In genomic region chr21:39552856-39553255, GRCh38 we compare ENCODE assay signal across 40 cellular contexts. TPM values are rescaled to one million over a fixed set of nuclear protein-coding genes. Genes with fewer than 3 reads are reported as not detected.
"Had no signal": no experiment of that assay in that cellular context is flagged by ENCODE, and none has a peak within 500 bp of the region (broad histone marks: within the 10 kb centered on the region; RNA-seq: fewer than 3 reads in every experiment).

No MANE protein-coding gene starts in this region.

- H3K4me3 ChIP-seq: adrenal gland, ascending aorta, body of pancreas, breast epithelium, cardiac muscle cell had no signal

- ATAC-seq: activated naive CD4-positive, alpha-beta T cell treated with anti-CD3 and anti-CD28 coated beads, Interleukin-2, amount 50 U/mL, for 72 hours; activated naive CD8-positive, alpha-beta T cell treated with anti-CD3 and anti-CD28 coated beads, Interleukin-2, amount 50 U/mL, for 24 hours; activated T-cell treated with anti-CD3 and anti-CD28 coated beads, Interleukin-2, amount 50 U/mL, for 4 hours; activated T-cell treated with anti-CD3 and anti-CD28 coated beads, Interleukin-2, amount 50 U/mL, for 72 hours; activated T-helper 17 cell treated with anti-CD3 and anti-CD28 coated beads, Interleukin-2, amount 50 U/mL, for 72 hours; body of pancreas had no signal

- H3K27me3 Mint-ChIP-seq: activated naive CD4-positive, alpha-beta T cell treated with anti-CD3 and anti-CD28 coated beads, Interleukin-2, amount 10 ng/mL, durations not matched to agents 7 days and 5 days had no signal

- H3K27me3 ChIP-seq: adrenal gland, ascending aorta, body of pancreas, brain microvascular endothelial cell, breast epithelium, cardiac muscle cell had no signal

- H3K27ac Mint-ChIP-seq: activated naive CD4-positive, alpha-beta T cell treated with anti-CD3 and anti-CD28 coated beads for 36 hours; activated naive CD4-positive, alpha-beta T cell treated with anti-CD3 and anti-CD28 coated beads, Interleukin-2, amount 10 ng/mL, durations not matched to agents 7 days and 5 days; activated naive CD4-positive, alpha-beta T cell treated with anti-CD3 and anti-CD28 coated beads, Interleukin-2, amount 50 U/mL, for 24 hours; activated naive CD4-positive, alpha-beta T cell treated with anti-CD3 and anti-CD28 coated beads, Interleukin-2, amount 50 U/mL, for 72 hours; activated naive CD8-positive, alpha-beta T cell; activated naive CD8-positive, alpha-beta T cell treated with anti-CD3 and anti-CD28 coated beads for 36 hours; activated naive CD8-positive, alpha-beta T cell treated with anti-CD3 and anti-CD28 coated beads, Interleukin-2, amount 10 ng/mL, durations not matched to agents 7 days and 5 days; activated naive CD8-positive, alpha-beta T cell treated with anti-CD3 and anti-CD28 coated beads, Interleukin-2, amount 50 U/mL, for 24 hours; activated T-cell treated with anti-CD3 and anti-CD28 coated beads, Interleukin-2, amount 50 U/mL, for 24 hours; activated T-cell treated with anti-CD3 and anti-CD28 coated beads, Interleukin-2, amount 50 U/mL, for 72 hours; activated T-helper 1 cell treated with anti-CD3 and anti-CD28 coated beads, Interleukin-12 subunit alpha, Interleukin-12 subunit beta, Interleukin-2, Interleukin-4 antibody, amounts not matched to agents 30 ng/mL and 10 ng/mL and 1 ng/mL, durations not matched to agents 14 hours and 24 hours and 36 hours; activated T-helper 17 cell treated with anti-CD3 and anti-CD28 coated beads, Interleukin-2, amount 50 U/mL, for 72 hours; activated T-helper 2 cell treated with anti-CD3 and anti-CD28 coated beads, Interferon-gamma antibody, Interleukin-2, Interleukin-4, amounts not matched to agents 10 μg/mL and 5 μg/mL and 100 μg/mL, durations not matched to agents 14 hours and 24 hours and 36 hours had no signal

- H3K9me3 ChIP-seq: adrenal gland, ascending aorta, body of pancreas, breast epithelium had no signal

- H3K36me3 ChIP-seq: adrenal gland, ascending aorta, brain microvascular endothelial cell, breast epithelium, cardiac muscle cell had no signal

- H3K27ac ChIP-seq: adrenal gland, ascending aorta, body of pancreas, brain microvascular endothelial cell, breast epithelium, cardiac muscle cell had no signal

- H3K36me3 Mint-ChIP-seq: activated naive CD4-positive, alpha-beta T cell treated with anti-CD3 and anti-CD28 coated beads, Interleukin-2, amount 10 ng/mL, durations not matched to agents 7 days and 5 days; activated naive CD4-positive, alpha-beta T cell treated with anti-CD3 and anti-CD28 coated beads, Interleukin-2, amount 50 U/mL, for 24 hours; activated naive CD4-positive, alpha-beta T cell treated with anti-CD3 and anti-CD28 coated beads, Interleukin-2, amount 50 U/mL, for 72 hours; activated naive CD8-positive, alpha-beta T cell; activated naive CD8-positive, alpha-beta T cell treated with anti-CD3 and anti-CD28 coated beads for 36 hours; activated naive CD8-positive, alpha-beta T cell treated with anti-CD3 and anti-CD28 coated beads, Interleukin-2, amount 10 ng/mL, durations not matched to agents 7 days and 5 days had no signal

- H3K4me1 ChIP-seq: adrenal gland, ascending aorta, body of pancreas, breast epithelium had no signal

- H3K4me1 Mint-ChIP-seq: activated naive CD4-positive, alpha-beta T cell treated with anti-CD3 and anti-CD28 coated beads, Interleukin-2, amount 10 ng/mL, durations not matched to agents 7 days and 5 days; activated naive CD4-positive, alpha-beta T cell treated with anti-CD3 and anti-CD28 coated beads, Interleukin-2, amount 50 U/mL, for 24 hours; activated naive CD8-positive, alpha-beta T cell treated with anti-CD3 and anti-CD28 coated beads for 36 hours; activated naive CD8-positive, alpha-beta T cell treated with anti-CD3 and anti-CD28 coated beads, Interleukin-2, amount 10 ng/mL, durations not matched to agents 7 days and 5 days; activated naive CD8-positive, alpha-beta T cell treated with anti-CD3 and anti-CD28 coated beads, Interleukin-2, amount 50 U/mL, for 24 hours; activated T-helper 17 cell treated with anti-CD3 and anti-CD28 coated beads, Interleukin-2, amount 50 U/mL, for 72 hours; central memory CD8-positive, alpha-beta T cell had no signal

- FAIRE-seq: astrocyte, bronchial epithelial cell had no signal

- H3K4me3 Mint-ChIP-seq: activated naive CD4-positive, alpha-beta T cell treated with anti-CD3 and anti-CD28 coated beads for 36 hours; activated naive CD4-positive, alpha-beta T cell treated with anti-CD3 and anti-CD28 coated beads, Interleukin-2, amount 10 ng/mL, durations not matched to agents 7 days and 5 days; activated naive CD4-positive, alpha-beta T cell treated with anti-CD3 and anti-CD28 coated beads, Interleukin-2, amount 50 U/mL, for 24 hours; activated naive CD8-positive, alpha-beta T cell; activated naive CD8-positive, alpha-beta T cell treated with anti-CD3 and anti-CD28 coated beads for 36 hours; activated naive CD8-positive, alpha-beta T cell treated with anti-CD3 and anti-CD28 coated beads, Interleukin-2, amount 10 ng/mL, durations not matched to agents 7 days and 5 days; activated naive CD8-positive, alpha-beta T cell treated with anti-CD3 and anti-CD28 coated beads, Interleukin-2, amount 50 U/mL, for 24 hours; activated T-cell treated with anti-CD3 and anti-CD28 coated beads, Interleukin-2, amount 50 U/mL, for 24 hours; activated T-cell treated with anti-CD3 and anti-CD28 coated beads, Interleukin-2, amount 50 U/mL, for 4 hours; activated T-cell treated with anti-CD3 and anti-CD28 coated beads, Interleukin-2, amount 50 U/mL, for 72 hours; activated T-helper 1 cell treated with anti-CD3 and anti-CD28 coated beads, Interleukin-12 subunit alpha, Interleukin-12 subunit beta, Interleukin-2, Interleukin-4 antibody, amounts not matched to agents 30 ng/mL and 10 ng/mL and 1 ng/mL, durations not matched to agents 14 hours and 24 hours and 36 hours; activated T-helper 17 cell treated with anti-CD3 and anti-CD28 coated beads, Interleukin-2, amount 50 U/mL, for 72 hours; central memory CD8-positive, alpha-beta T cell had no signal

- H3K9me3 Mint-ChIP-seq: activated naive CD4-positive, alpha-beta T cell treated with anti-CD3 and anti-CD28 coated beads, Interleukin-2, amount 50 U/mL, for 24 hours; activated naive CD4-positive, alpha-beta T cell treated with anti-CD3 and anti-CD28 coated beads, Interleukin-2, amount 50 U/mL, for 72 hours; activated T-cell treated with anti-CD3 and anti-CD28 coated beads, Interleukin-2, amount 50 U/mL, for 24 hours; activated T-helper 1 cell treated with anti-CD3 and anti-CD28 coated beads, Interleukin-12 subunit alpha, Interleukin-12 subunit beta, Interleukin-2, Interleukin-4 antibody, amounts not matched to agents 30 ng/mL and 10 ng/mL and 1 ng/mL, durations not matched to agents 14 hours and 24 hours and 36 hours; activated T-helper 17 cell treated with anti-CD3 and anti-CD28 coated beads, Interleukin-2, amount 50 U/mL, for 72 hours; activated T-helper 2 cell treated with anti-CD3 and anti-CD28 coated beads, Interferon-gamma antibody, Interleukin-2, Interleukin-4, amounts not matched to agents 10 μg/mL and 5 μg/mL and 100 μg/mL, durations not matched to agents 14 hours and 24 hours and 36 hours; central memory CD8-positive, alpha-beta T cell had no signal

- DNase-seq: activated effector memory CD4-positive, alpha-beta T cell treated with anti-CD3 and anti-CD28 coated beads, Interleukin-2, amount 50 U/mL, for 16 hours; activated effector memory CD4-positive, alpha-beta T cell treated with Interleukin-2 at 50 U/mL for 16 hours; activated gamma-delta T cell; activated gamma-delta T cell treated with Interleukin-2 at 50 U/mL for 16 hours; activated naive CD4-positive, alpha-beta T cell; activated naive CD4-positive, alpha-beta T cell treated with anti-CD3 and anti-CD28 coated beads for 36 hours; activated naive CD4-positive, alpha-beta T cell treated with anti-CD3 and anti-CD28 coated beads, Interleukin-2, amount 10 ng/mL, durations not matched to agents 7 days and 5 days; activated naive CD4-positive, alpha-beta T cell treated with anti-CD3 and anti-CD28 coated beads, Interleukin-2, amount 50 U/mL, for 16 hours; activated naive CD4-positive, alpha-beta T cell treated with Interleukin-2 at 50 U/mL for 16 hours; activated naive CD8-positive, alpha-beta T cell treated with anti-CD3 and anti-CD28 coated beads for 36 hours; activated naive CD8-positive, alpha-beta T cell treated with anti-CD3 and anti-CD28 coated beads, Interleukin-2, amount 10 ng/mL, durations not matched to agents 7 days and 5 days; activated naive CD8-positive, alpha-beta T cell treated with anti-CD3 and anti-CD28 coated beads, Interleukin-2, amount 50 U/mL, for 24 hours; activated T-cell treated with anti-CD3 and anti-CD28 coated beads for 4 hours; activated T-cell treated with anti-CD3 and anti-CD28 coated beads, Interleukin-2, amount 50 U/mL, for 1 hour; activated T-cell treated with anti-CD3 and anti-CD28 coated beads, Interleukin-2, amount 50 U/mL, for 24 hours; activated T-cell treated with anti-CD3 and anti-CD28 coated beads, Interleukin-2, amount 50 U/mL, for 4 hours; activated T-cell treated with anti-CD3 and anti-CD28 coated beads, Interleukin-2, amount 50 U/mL, for 48 hours; activated T-cell treated with anti-CD3 and anti-CD28 coated beads, Interleukin-2, amount 50 U/mL, for 72 hours; adrenal gland; amniotic stem cell; amygdala; anterior cingulate cortex; aorta; body of pancreas; brain microvascular endothelial cell; caudate nucleus; central memory CD4-positive, alpha-beta T cell; cerebellar nuclear complex had no signal

RNA-seq across cellular contexts. Expression of gene B3GALT5, which starts 59.9 kb away (rescaled TPM):
- total RNA-seq: activated naive CD4-positive, alpha-beta T cell treated with anti-CD3 and anti-CD28 coated beads for 36 hours; activated naive CD8-positive, alpha-beta T cell treated with anti-CD3 and anti-CD28 coated beads for 36 hours; activated naive CD8-positive, alpha-beta T cell treated with anti-CD3 and anti-CD28 coated beads, Interleukin-2, amount 10 ng/mL, durations not matched to agents 7 days and 5 days; activated T-cell treated with anti-CD3 and anti-CD28 coated beads, Interleukin-2, amount 50 U/mL, for 72 hours; activated T-helper 1 cell treated with anti-CD3 and anti-CD28 coated beads, Interleukin-12 subunit alpha, Interleukin-12 subunit beta, Interleukin-2, Interleukin-4 antibody, amounts not matched to agents 30 ng/mL and 10 ng/mL and 1 ng/mL, durations not matched to agents 14 hours and 24 hours and 36 hours; activated T-helper 2 cell treated with anti-CD3 and anti-CD28 coated beads, Interferon-gamma antibody, Interleukin-2, Interleukin-4, amounts not matched to agents 10 μg/mL and 5 μg/mL and 100 μg/mL, durations not matched to agents 14 hours and 24 hours and 36 hours; ascending aorta had no signal
